17 cellular contexts compared by ENCODE assay signal in genomic region chr10:70964281-70964680, GRCh38.
"Had no signal": no experiment of that assay in that cellular context is flagged by ENCODE, and none has a peak within 500 bp of the region (broad histone marks: within the 10 kb centered on the region; RNA-seq: fewer than 3 reads in every experiment).

No MANE protein-coding gene starts in this region.

- H3K4me1 ChIP-seq: sigmoid colon, thyroid gland had no signal

- H3K27me3 ChIP-seq: hepatocyte, sigmoid colon, thyroid gland had no signal

- H3K4me3 ChIP-seq: coronary artery, hepatocyte, sigmoid colon, skin epidermis, thyroid gland had no signal

- DNase-seq: effector CD4-positive, alpha-beta T cell; endodermal cell; erythroblast; foreskin melanocyte; head of caudate nucleus; left colon; mesendoderm; naive B cell; nephron progenitor cell; sigmoid colon; stimulated activated CD4-positive, alpha-beta T cell treated with anti-CD3 and anti-CD28 coated beads, Interleukin-12 subunit alpha, Interleukin-12 subunit beta, amount 100 ng/mL, for 4 hours; stimulated activated naive CD4-positive, alpha-beta T cell; thyroid gland had no signal

- H3K36me3 ChIP-seq: neutrophil, sigmoid colon, thyroid gland had no signal

- H3K27ac ChIP-seq: coronary artery, hepatocyte, neutrophil, sigmoid colon, skin epidermis, thyroid gland had no signal

- ATAC-seq: left colon had no signal

- H3K9me3 ChIP-seq: neutrophil, sigmoid colon, thyroid gland had no signal
